In the genomic region with DNA sequence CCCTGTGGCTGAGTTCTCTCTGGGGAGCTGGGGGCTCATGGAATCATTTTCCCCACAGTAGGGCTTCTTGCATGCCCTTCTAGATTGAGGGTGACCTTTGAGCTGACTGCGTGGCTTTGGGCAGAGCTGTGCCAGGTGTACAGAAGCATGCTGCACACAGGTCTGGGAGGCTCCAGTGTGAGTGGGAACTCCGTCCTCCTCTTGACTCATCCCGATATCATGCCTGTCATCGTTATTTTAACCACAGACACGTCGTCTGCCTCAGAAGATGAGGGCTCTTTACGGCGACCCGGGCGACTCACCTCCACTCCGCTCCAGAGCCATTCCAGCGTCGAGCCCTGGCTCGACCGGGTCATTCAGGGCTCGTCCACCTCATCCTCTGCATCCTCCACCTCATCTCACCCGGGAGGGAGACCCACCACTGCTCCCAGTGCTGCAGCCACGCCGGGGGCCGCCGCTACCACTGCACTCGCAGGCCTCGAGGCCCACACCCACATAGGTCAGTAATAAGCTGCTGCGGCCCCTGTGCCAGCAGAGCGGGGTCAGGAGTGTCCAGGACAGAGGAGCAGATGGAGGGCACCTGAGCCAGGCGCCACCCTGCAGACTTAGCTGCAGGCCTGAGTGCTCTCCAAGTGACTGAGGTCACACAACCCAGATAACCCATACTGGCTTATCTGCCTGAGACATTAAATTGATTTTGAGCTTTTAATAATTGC, we compare ENCODE assay signal across 1 cellular context.
TF ChIP-seq lines count a peak whose summit lies in the region.

No MANE protein-coding gene starts in this region.

TF ChIP-seq in SK-N-SH treated with all-trans-retinoic acid at 6 μM for 48 hours, 23 proteins besides CTCF, POLR2A, EP300 and RAD21 (continued from another document):
- TF ChIP-seq TCF4 (CRISPR knock-in tag; IDR thresholded peaks at IDR 0.05; ENCODE audit: borderline replicate concordance) (no peak), TOX (CRISPR knock-in tag; IDR thresholded peaks at IDR 0.05; ENCODE audit: borderline replicate concordance) (no peak), ZNF70 (CRISPR knock-in tag; IDR thresholded peaks at IDR 0.05) (no peak), PATZ1 (CRISPR knock-in tag; IDR thresholded peaks at IDR 0.05; ENCODE audit: borderline replicate concordance) (no peak), CSRNP3 (CRISPR knock-in tag; IDR thresholded peaks at IDR 0.05) (no peak), ZC3H10 (CRISPR knock-in tag; IDR thresholded peaks at IDR 0.05) (no peak)
